ENCODE assay signal across 1 cellular context in the genomic region with DNA sequence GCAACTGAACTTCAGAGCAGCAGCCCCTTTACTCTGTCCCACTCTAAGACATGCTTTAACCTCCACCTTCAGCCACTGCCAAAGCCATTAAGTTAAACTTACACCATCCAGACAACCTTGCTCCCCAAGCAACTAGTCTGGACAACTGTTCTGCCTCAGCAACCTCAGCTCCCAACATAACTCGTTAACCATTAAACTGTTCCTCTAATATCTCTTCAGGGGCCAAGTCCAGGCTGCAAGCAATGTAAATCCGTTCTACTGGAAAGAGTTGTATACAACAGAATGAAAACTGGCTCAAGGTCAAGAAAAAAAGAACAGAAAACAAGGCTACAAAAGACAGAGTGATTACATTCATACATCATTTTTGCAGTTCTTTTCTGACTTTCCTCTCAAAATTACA.
TF ChIP-seq lines count a peak whose summit lies in the region.

No MANE protein-coding gene starts in this region.

TF ChIP-seq in HepG2, 621 proteins besides CTCF, POLR2A, EP300 and RAD21:
- TF ChIP-seq, protein P1, sequence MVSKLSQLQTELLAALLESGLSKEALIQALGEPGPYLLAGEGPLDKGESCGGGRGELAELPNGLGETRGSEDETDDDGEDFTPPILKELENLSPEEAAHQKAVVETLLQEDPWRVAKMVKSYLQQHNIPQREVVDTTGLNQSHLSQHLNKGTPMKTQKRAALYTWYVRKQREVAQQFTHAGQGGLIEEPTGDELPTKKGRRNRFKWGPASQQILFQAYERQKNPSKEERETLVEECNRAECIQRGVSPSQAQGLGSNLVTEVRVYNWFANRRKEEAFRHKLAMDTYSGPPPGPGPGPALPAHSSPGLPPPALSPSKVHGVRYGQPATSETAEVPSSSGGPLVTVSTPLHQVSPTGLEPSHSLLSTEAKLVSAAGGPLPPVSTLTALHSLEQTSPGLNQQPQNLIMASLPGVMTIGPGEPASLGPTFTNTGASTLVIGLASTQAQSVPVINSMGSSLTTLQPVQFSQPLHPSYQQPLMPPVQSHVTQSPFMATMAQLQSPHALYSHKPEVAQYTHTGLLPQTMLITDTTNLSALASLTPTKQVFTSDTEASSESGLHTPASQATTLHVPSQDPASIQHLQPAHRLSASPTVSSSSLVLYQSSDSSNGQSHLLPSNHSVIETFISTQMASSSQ (IDR thresholded peaks at IDR 0.05; ENCODE audit: low read depth): 0 out of 2 replicates have a peak, but pooled peaks have one; percentile 18
- TF ChIP-seq, protein P1 (CRISPR knock-in tag; IDR thresholded peaks at IDR 0.05; ENCODE audit: borderline replicate concordance): no peak
- TF ChIP-seq ELF4 (CRISPR knock-in tag; IDR thresholded peaks at IDR 0.05; ENCODE audit: borderline replicate concordance): no peak
